Comparison of ENCODE assay signal across 2 cellular contexts in genomic region chr7:99243751-99244337, GRCh38.
TF ChIP-seq lines count a peak whose summit lies in the region.

No MANE protein-coding gene starts in this region.

TF ChIP-seq in HEK293, 187 proteins besides CTCF, POLR2A, EP300 and RAD21:
- TF ChIP-seq ZNF223 (tag by site-specific recombination; IDR thresholded peaks at IDR 0.05) (no peak), KLF8 (tag by site-specific recombination; IDR thresholded peaks at IDR 0.05) (no peak), ZNF366 (tag by site-specific recombination; conservative IDR thresholded peaks at IDR 0.05) (peak; percentile 99), FEZF1 (tag by site-specific recombination; IDR thresholded peaks at IDR 0.05) (no peak), PRDM2 (tag by site-specific recombination; IDR thresholded peaks at IDR 0.05; ENCODE audit: borderline replicate concordance) (no peak), ZNF433 (tag by site-specific recombination; IDR thresholded peaks at IDR 0.05; ENCODE audit: low read depth) (no peak), ZNF776 (tag by site-specific recombination; IDR thresholded peaks at IDR 0.05; ENCODE audit: borderline replicate concordance) (0 out of 2 replicates have a peak, but pooled peaks have one; percentile 30), ZBTB17 (tag by site-specific recombination; IDR thresholded peaks at IDR 0.05) (peak; percentile 98), ZNF2 (tag by site-specific recombination; IDR thresholded peaks at IDR 0.05) (no peak), ZNF426 (tag by site-specific recombination; IDR thresholded peaks at IDR 0.05) (no peak), GLIS1 (tag by site-specific recombination; IDR thresholded peaks at IDR 0.05) (no peak), EGR2 (tag by site-specific recombination; IDR thresholded peaks at IDR 0.05; ENCODE audit: low read depth) (no peak), ZNF549 (tag by site-specific recombination; IDR thresholded peaks at IDR 0.05) (no peak), SALL2 (tag by site-specific recombination; IDR thresholded peaks at IDR 0.05; ENCODE audit: borderline replicate concordance) (no peak), ZNF791 (tag by site-specific recombination; IDR thresholded peaks at IDR 0.05) (no peak), ZNF843 (tag by site-specific recombination; IDR thresholded peaks at IDR 0.05) (no peak)

TF ChIP-seq in K562, 482 proteins besides CTCF, POLR2A, EP300 and RAD21:
- TF ChIP-seq KDM1A (IDR thresholded peaks at IDR 0.05): 0 out of 4 replicates have a peak, but pooled peaks of 1 of the 2 experiments have one; percentile 24
- TF ChIP-seq XRCC4 (IDR thresholded peaks at IDR 0.05; ENCODE audit: extremely low read depth, insufficient read depth, insufficient read length): no peak
- TF ChIP-seq, protein P1, sequence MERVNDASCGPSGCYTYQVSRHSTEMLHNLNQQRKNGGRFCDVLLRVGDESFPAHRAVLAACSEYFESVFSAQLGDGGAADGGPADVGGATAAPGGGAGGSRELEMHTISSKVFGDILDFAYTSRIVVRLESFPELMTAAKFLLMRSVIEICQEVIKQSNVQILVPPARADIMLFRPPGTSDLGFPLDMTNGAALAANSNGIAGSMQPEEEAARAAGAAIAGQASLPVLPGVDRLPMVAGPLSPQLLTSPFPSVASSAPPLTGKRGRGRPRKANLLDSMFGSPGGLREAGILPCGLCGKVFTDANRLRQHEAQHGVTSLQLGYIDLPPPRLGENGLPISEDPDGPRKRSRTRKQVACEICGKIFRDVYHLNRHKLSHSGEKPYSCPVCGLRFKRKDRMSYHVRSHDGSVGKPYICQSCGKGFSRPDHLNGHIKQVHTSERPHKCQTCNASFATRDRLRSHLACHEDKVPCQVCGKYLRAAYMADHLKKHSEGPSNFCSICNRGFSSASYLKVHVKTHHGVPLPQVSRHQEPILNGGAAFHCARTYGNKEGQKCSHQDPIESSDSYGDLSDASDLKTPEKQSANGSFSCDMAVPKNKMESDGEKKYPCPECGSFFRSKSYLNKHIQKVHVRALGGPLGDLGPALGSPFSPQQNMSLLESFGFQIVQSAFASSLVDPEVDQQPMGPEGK (CRISPR knock-in tag; IDR thresholded peaks at IDR 0.05; ENCODE audit: borderline replicate concordance): no peak
- TF ChIP-seq, protein P2, sequence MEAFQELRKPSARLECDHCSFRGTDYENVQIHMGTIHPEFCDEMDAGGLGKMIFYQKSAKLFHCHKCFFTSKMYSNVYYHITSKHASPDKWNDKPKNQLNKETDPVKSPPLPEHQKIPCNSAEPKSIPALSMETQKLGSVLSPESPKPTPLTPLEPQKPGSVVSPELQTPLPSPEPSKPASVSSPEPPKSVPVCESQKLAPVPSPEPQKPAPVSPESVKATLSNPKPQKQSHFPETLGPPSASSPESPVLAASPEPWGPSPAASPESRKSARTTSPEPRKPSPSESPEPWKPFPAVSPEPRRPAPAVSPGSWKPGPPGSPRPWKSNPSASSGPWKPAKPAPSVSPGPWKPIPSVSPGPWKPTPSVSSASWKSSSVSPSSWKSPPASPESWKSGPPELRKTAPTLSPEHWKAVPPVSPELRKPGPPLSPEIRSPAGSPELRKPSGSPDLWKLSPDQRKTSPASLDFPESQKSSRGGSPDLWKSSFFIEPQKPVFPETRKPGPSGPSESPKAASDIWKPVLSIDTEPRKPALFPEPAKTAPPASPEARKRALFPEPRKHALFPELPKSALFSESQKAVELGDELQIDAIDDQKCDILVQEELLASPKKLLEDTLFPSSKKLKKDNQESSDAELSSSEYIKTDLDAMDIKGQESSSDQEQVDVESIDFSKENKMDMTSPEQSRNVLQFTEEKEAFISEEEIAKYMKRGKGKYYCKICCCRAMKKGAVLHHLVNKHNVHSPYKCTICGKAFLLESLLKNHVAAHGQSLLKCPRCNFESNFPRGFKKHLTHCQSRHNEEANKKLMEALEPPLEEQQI (IDR thresholded peaks at IDR 0.05): no peak
- no peak for TF ChIP-seq KDM2B (CRISPR knock-in tag; IDR thresholded peaks at IDR 0.05)
- TF ChIP-seq, protein P3, sequence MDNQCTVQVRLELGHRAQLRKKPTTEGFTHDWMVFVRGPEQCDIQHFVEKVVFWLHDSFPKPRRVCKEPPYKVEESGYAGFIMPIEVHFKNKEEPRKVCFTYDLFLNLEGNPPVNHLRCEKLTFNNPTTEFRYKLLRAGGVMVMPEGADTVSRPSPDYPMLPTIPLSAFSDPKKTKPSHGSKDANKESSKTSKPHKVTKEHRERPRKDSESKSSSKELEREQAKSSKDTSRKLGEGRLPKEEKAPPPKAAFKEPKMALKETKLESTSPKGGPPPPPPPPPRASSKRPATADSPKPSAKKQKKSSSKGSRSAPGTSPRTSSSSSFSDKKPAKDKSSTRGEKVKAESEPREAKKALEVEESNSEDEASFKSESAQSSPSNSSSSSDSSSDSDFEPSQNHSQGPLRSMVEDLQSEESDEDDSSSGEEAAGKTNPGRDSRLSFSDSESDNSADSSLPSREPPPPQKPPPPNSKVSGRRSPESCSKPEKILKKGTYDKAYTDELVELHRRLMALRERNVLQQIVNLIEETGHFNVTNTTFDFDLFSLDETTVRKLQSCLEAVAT (IDR thresholded peaks at IDR 0.05): 0 out of 4 replicates have a peak, but pooled peaks of 1 of the 2 experiments have one; percentile 26
- no peak for TF ChIP-seq MAX (CRISPR knock-in tag; IDR thresholded peaks at IDR 0.05)
- TF ChIP-seq THRB (CRISPR knock-in tag; conservative IDR thresholded peaks at IDR 0.05): 0 out of 2 replicates have a peak, but pooled peaks have one; percentile 37
- TF ChIP-seq TOE1 (IDR thresholded peaks at IDR 0.05; ENCODE audit: borderline replicate concordance): no peak
- no peak for TF ChIP-seq TOE1 (CRISPR knock-in tag; IDR thresholded peaks at IDR 0.05; ENCODE audit: borderline replicate concordance, low read depth)
- TF ChIP-seq SMARCA4 (IDR thresholded peaks at IDR 0.05): no peak
- TF ChIP-seq, protein P4, sequence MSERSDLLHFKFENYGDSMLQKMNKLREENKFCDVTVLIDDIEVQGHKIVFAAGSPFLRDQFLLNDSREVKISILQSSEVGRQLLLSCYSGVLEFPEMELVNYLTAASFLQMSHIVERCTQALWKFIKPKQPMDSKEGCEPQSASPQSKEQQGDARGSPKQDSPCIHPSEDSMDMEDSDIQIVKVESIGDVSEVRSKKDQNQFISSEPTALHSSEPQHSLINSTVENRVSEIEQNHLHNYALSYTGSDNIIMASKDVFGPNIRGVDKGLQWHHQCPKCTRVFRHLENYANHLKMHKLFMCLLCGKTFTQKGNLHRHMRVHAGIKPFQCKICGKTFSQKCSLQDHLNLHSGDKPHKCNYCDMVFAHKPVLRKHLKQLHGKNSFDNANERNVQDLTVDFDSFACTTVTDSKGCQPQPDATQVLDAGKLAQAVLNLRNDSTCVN (CRISPR knock-in tag; IDR thresholded peaks at IDR 0.05): peak; percentile 72; the same call in 1 of the 2 replicates
- peak; percentile 51; the same call in 1 of the 2 replicates for TF ChIP-seq TSC22D4 (tag; IDR thresholded peaks at IDR 0.05)
- 0 out of 2 replicates have a peak, but pooled peaks have one; percentile 27 for TF ChIP-seq OTX1 (CRISPR knock-in tag; IDR thresholded peaks at IDR 0.05)
